Comparison of ENCODE assay signal across 17 cellular contexts in the genomic region with DNA sequence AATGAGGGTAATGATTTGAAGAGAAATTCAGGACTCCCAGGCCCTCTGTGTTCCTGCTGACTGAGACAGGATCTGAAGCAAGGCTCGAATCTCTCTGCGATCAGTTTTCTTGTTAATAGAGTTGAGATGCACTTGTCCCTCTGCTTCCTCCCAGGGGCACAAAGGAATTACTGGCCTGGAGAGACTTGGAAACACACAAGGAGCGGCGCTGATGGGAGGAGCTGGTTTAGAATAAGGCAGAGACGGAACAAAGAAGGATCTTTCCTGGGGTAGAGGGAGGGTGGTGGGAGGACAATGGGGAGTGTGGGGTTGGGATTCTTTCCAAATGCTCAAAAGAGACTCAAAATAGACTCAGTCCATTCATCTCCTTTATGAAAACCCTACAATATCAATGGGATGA.
A peak's percentile ranks its signal among the peaks of the same experiment; 100 is the strongest.
DNase-seq lines count a peak whose midpoint lies in the region; ATAC-seq and TF ChIP-seq lines count a peak whose summit lies in the region.
"Had no signal": no experiment of that assay in that cellular context is flagged by ENCODE, and none has a peak within 500 bp of the region (broad histone marks: within the 10 kb centered on the region; RNA-seq: fewer than 3 reads in every experiment).

No MANE protein-coding gene starts in this region.

- DNase-seq in H7, result peak; percentile 51
- DNase-seq in ecto neural progenitor cell (ENCODE audit: low spot score), result peak; percentile 64
- peak; percentile 36 for DNase-seq in iPS-NIHi11 (ENCODE audit: low spot score)
- DNase-seq in retina, result peak; percentile 43
- no peak for DNase-seq in hepatocyte (ENCODE audit: low spot score)
- DNase-seq in NCI-H1930 (lab: John Stamatoyannopoulos, UW), result no peak
- DNase-seq: BE2C; Caco-2; CD4-positive, alpha-beta T cell; GDM1; NCI-H1105; NCI-H510A treated with DMSO at 0.1 percent for 48 hours; NCI-H774; RPMI8226; SHP77 treated with DMSO at 0.1 percent for 48 hours had no signal

- H3K36me3 ChIP-seq in H7 (replicated peaks; ENCODE audit: control insufficient read depth, insufficient read depth, low read length), result no peaks in the 10 kb centered on the region
- H3K36me3 ChIP-seq in hepatocyte (replicated peaks; ENCODE audit: insufficient read depth, low read depth), result no peaks in the 10 kb centered on the region
- H3K36me3 ChIP-seq: BE2C had no signal

- ATAC-seq in GM21825 (IDR thresholded peaks at IDR 0.05; ENCODE audit: unreplicated experiment), result no peak
- ATAC-seq: HCT116 had no signal

- H3K27me3 ChIP-seq in H7 (ENCODE audit: control insufficient read depth, insufficient read depth, low read length), result no peaks in the 10 kb centered on the region
- no peaks in the 10 kb centered on the region for H3K27me3 ChIP-seq in hepatocyte
- H3K27me3 ChIP-seq: BE2C had no signal

- H3K4me1 ChIP-seq in hepatocyte (ENCODE audit: insufficient read depth), result no peaks in the 10 kb centered on the region
- H3K4me1 ChIP-seq: BE2C, Caco-2 had no signal

- WGBS in hepatocyte (ENCODE audit: low lambda C conversion rate, missing lambda C conversion rate), result 75% methylated on average over 5 of the region's 5 CpGs

- H3K9me2 ChIP-seq in hepatocyte (replicated peaks; ENCODE audit: insufficient read depth), result no peaks in the 10 kb centered on the region

- no peak overlapping the region for H3K27ac ChIP-seq in hepatocyte

- no peaks in the 10 kb centered on the region for H3K79me2 ChIP-seq in hepatocyte

- H3K4me2 ChIP-seq in hepatocyte, result no peak overlapping the region

- H3K9me3 ChIP-seq in hepatocyte (ENCODE audit: low read depth), result no peaks in the 10 kb centered on the region
- H3K9me3 ChIP-seq: BE2C, Caco-2 had no signal

- no peak for TF ChIP-seq CTCF in hepatocyte (IDR thresholded peaks at IDR 0.05; ENCODE audit: poor library complexity)

- no peaks in the 10 kb centered on the region for H4K20me1 ChIP-seq in hepatocyte (ENCODE audit: insufficient read depth, poor library complexity, severe bottlenecking)

- no peak overlapping the region for H2AFZ ChIP-seq in hepatocyte

- H3K4me3 ChIP-seq in H7 (ENCODE audit: insufficient read depth, low read depth, low read length) (no peak overlapping the region), hepatocyte (no peak overlapping the region)

Comparison
In these comparisons a context has a peak if more than half of its experiments do, and no peak if none do; other contexts are left out.
1. DNase-seq: peak in H7 (single experiment), ecto neural progenitor cell (single experiment), iPS-NIHi11 (single experiment) and retina (single experiment); none in hepatocyte (single experiment) and NCI-H1930 (0 of 2).